ENCODE assay signal across 39 cellular contexts in the genomic region with DNA sequence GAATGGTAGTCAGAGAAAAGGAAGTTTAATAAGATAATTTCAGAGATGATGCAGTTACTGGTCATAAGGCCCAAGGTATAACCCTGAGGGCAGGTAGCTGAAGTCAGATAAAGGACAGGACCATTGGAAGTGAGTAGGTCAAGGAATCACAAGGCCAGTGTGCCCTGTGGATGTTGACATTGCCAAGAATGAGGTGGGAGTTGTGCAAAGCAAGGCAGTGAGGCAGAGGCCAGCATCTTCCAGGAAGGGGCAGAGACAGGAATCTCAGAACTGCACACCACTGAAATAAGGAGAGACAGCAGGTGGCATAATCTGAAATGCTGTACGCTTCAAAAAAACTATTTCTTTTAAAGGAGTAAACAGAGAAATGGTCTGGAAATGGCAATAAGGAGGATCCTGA.
"Had no signal": no experiment of that assay in that cellular context is flagged by ENCODE, and none has a peak within 500 bp of the region (broad histone marks: within the 10 kb centered on the region; RNA-seq: fewer than 3 reads in every experiment).

No MANE protein-coding gene starts in this region.

- H3K27ac Mint-ChIP-seq: activated B cell treated with CpG ODN at 0.5 μM for 24 hours; activated CD4-positive, alpha-beta memory T cell treated with anti-CD3 and anti-CD28 coated beads for 36 hours; activated CD4-positive, alpha-beta T cell treated with anti-CD3 and anti-CD28 coated beads, Interleukin-2, amount 10 ng/mL, durations not matched to agents 24 days and 14 days; activated CD8-positive, alpha-beta T cell treated with anti-CD3 and anti-CD28 coated beads for 36 hours; activated naive CD4-positive, alpha-beta T cell treated with anti-CD3 and anti-CD28 coated beads for 36 hours; activated naive CD4-positive, alpha-beta T cell treated with anti-CD3 and anti-CD28 coated beads, Interleukin-2, amount 50 U/mL, for 72 hours; activated naive CD8-positive, alpha-beta T cell treated with anti-CD3 and anti-CD28 coated beads for 36 hours; activated T-cell treated with anti-CD3 and anti-CD28 coated beads, Interleukin-2, amount 50 U/mL, for 72 hours; activated T-helper 1 cell treated with anti-CD3 and anti-CD28 coated beads, Interleukin-12 subunit alpha, Interleukin-12 subunit beta, Interleukin-2, Interleukin-4 antibody, amounts not matched to agents 30 ng/mL and 10 ng/mL and 1 ng/mL, durations not matched to agents 14 hours and 24 hours and 36 hours; activated T-helper 17 cell treated with anti-CD3 and anti-CD28 coated beads, Interleukin-2, amount 50 U/mL, for 72 hours; T-helper 1 cell treated with Interleukin-12 subunit alpha and Interleukin-12 subunit beta and Interleukin-4 antibody, amounts not matched to agents 30 μg/mL and 1 μg/mL, for 36 hours; T-helper 2 cell treated with Interferon-gamma antibody and Interleukin-4, amounts not matched to agents 5 μg/mL and 100 μg/mL, for 36 hours had no signal

- H3K4me1 ChIP-seq: adrenal gland, body of pancreas, breast epithelium had no signal

- H3K27ac ChIP-seq: adrenal gland, body of pancreas, brain microvascular endothelial cell, breast epithelium, VCaP had no signal

- H3K9me3 Mint-ChIP-seq: activated B cell treated with CpG ODN at 0.5 μM for 24 hours; activated CD4-positive, alpha-beta memory T cell treated with anti-CD3 and anti-CD28 coated beads for 36 hours; activated CD4-positive, alpha-beta T cell treated with anti-CD3 and anti-CD28 coated beads, Interleukin-2, amount 10 ng/mL, durations not matched to agents 24 days and 14 days; activated CD8-positive, alpha-beta T cell treated with anti-CD3 and anti-CD28 coated beads for 36 hours; activated naive CD4-positive, alpha-beta T cell treated with anti-CD3 and anti-CD28 coated beads for 36 hours; activated naive CD4-positive, alpha-beta T cell treated with anti-CD3 and anti-CD28 coated beads, Interleukin-2, amount 50 U/mL, for 72 hours; activated naive CD8-positive, alpha-beta T cell treated with anti-CD3 and anti-CD28 coated beads for 36 hours; activated T-cell treated with anti-CD3 and anti-CD28 coated beads, Interleukin-2, amount 50 U/mL, for 4 hours; activated T-cell treated with anti-CD3 and anti-CD28 coated beads, Interleukin-2, amount 50 U/mL, for 72 hours; activated T-helper 1 cell treated with anti-CD3 and anti-CD28 coated beads, Interleukin-12 subunit alpha, Interleukin-12 subunit beta, Interleukin-2, Interleukin-4 antibody, amounts not matched to agents 30 ng/mL and 10 ng/mL and 1 ng/mL, durations not matched to agents 14 hours and 24 hours and 36 hours; activated T-helper 17 cell treated with anti-CD3 and anti-CD28 coated beads, Interleukin-2, amount 50 U/mL, for 72 hours; central memory CD8-positive, alpha-beta T cell; T-helper 1 cell treated with Interleukin-12 subunit alpha and Interleukin-12 subunit beta and Interleukin-4 antibody, amounts not matched to agents 30 μg/mL and 1 μg/mL, for 36 hours; T-helper 2 cell treated with Interferon-gamma antibody and Interleukin-4, amounts not matched to agents 5 μg/mL and 100 μg/mL, for 36 hours had no signal

- H3K36me3 Mint-ChIP-seq: activated CD4-positive, alpha-beta memory T cell treated with anti-CD3 and anti-CD28 coated beads for 36 hours; activated naive CD4-positive, alpha-beta T cell treated with anti-CD3 and anti-CD28 coated beads, Interleukin-2, amount 50 U/mL, for 72 hours; activated naive CD8-positive, alpha-beta T cell treated with anti-CD3 and anti-CD28 coated beads for 36 hours had no signal

- H3K4me3 Mint-ChIP-seq: activated B cell treated with CpG ODN at 0.5 μM for 24 hours; activated CD4-positive, alpha-beta memory T cell treated with anti-CD3 and anti-CD28 coated beads for 36 hours; activated CD4-positive, alpha-beta T cell treated with anti-CD3 and anti-CD28 coated beads, Interleukin-2, amount 10 ng/mL, durations not matched to agents 24 days and 14 days; activated CD8-positive, alpha-beta T cell treated with anti-CD3 and anti-CD28 coated beads for 36 hours; activated naive CD4-positive, alpha-beta T cell treated with anti-CD3 and anti-CD28 coated beads for 36 hours; activated naive CD8-positive, alpha-beta T cell treated with anti-CD3 and anti-CD28 coated beads for 36 hours; activated T-cell treated with anti-CD3 and anti-CD28 coated beads, Interleukin-2, amount 50 U/mL, for 4 hours; activated T-cell treated with anti-CD3 and anti-CD28 coated beads, Interleukin-2, amount 50 U/mL, for 72 hours; activated T-helper 1 cell treated with anti-CD3 and anti-CD28 coated beads, Interleukin-12 subunit alpha, Interleukin-12 subunit beta, Interleukin-2, Interleukin-4 antibody, amounts not matched to agents 30 ng/mL and 10 ng/mL and 1 ng/mL, durations not matched to agents 14 hours and 24 hours and 36 hours; activated T-helper 17 cell treated with anti-CD3 and anti-CD28 coated beads, Interleukin-2, amount 50 U/mL, for 72 hours; central memory CD8-positive, alpha-beta T cell; T-helper 1 cell treated with Interleukin-12 subunit alpha and Interleukin-12 subunit beta and Interleukin-4 antibody, amounts not matched to agents 30 μg/mL and 1 μg/mL, for 36 hours; T-helper 2 cell treated with Interferon-gamma antibody and Interleukin-4, amounts not matched to agents 5 μg/mL and 100 μg/mL, for 36 hours had no signal

- FAIRE-seq: astrocyte, TTC549 had no signal

- ATAC-seq: activated CD8-positive, alpha-beta T cell treated with anti-CD3 and anti-CD28 coated beads for 36 hours; activated naive CD4-positive, alpha-beta T cell treated with anti-CD3 and anti-CD28 coated beads, Interleukin-2, amount 50 U/mL, for 72 hours; activated T-cell treated with anti-CD3 and anti-CD28 coated beads, Interleukin-2, amount 50 U/mL, for 4 hours; activated T-cell treated with anti-CD3 and anti-CD28 coated beads, Interleukin-2, amount 50 U/mL, for 72 hours; activated T-helper 17 cell treated with anti-CD3 and anti-CD28 coated beads, Interleukin-2, amount 50 U/mL, for 72 hours; body of pancreas had no signal

- H3K4me1 Mint-ChIP-seq: activated T-helper 17 cell treated with anti-CD3 and anti-CD28 coated beads, Interleukin-2, amount 50 U/mL, for 72 hours; central memory CD8-positive, alpha-beta T cell had no signal

- H3K9me3 ChIP-seq: adrenal gland, body of pancreas, breast epithelium had no signal

- DNase-seq: activated B cell treated with CpG ODN at 0.5 μM for 24 hours; activated CD4-positive, alpha-beta memory T cell treated with anti-CD3 and anti-CD28 coated beads for 36 hours; activated CD4-positive, alpha-beta T cell treated with anti-CD3 and anti-CD28 coated beads for 4 hours; activated CD4-positive, alpha-beta T cell treated with anti-CD3 and anti-CD28 coated beads, Interleukin-2, amount 10 ng/mL, durations not matched to agents 24 days and 14 days; activated CD4-positive, alpha-beta T cell treated with anti-CD3 and anti-CD28 coated beads, Interleukin-2, amount 50 U/mL, for 1 hour; activated CD4-positive, alpha-beta T cell treated with anti-CD3 and anti-CD28 coated beads, Interleukin-2, amount 50 U/mL, for 4 hours; activated CD4-positive, CD25-positive, alpha-beta regulatory T cell treated with anti-CD3 and anti-CD28 coated beads, Interleukin-2, amount 50 U/mL, for 72 hours; activated CD8-positive, alpha-beta memory T cell treated with anti-CD3 and anti-CD28 coated beads, Interleukin-2, amount 50 U/mL, for 4 hours; activated CD8-positive, alpha-beta T cell treated with anti-CD3 and anti-CD28 coated beads for 36 hours; activated effector memory CD4-positive, alpha-beta T cell treated with anti-CD3 and anti-CD28 coated beads, Interleukin-2, amount 50 U/mL, for 16 hours; activated gamma-delta T cell treated with Interleukin-2 at 50 U/mL for 16 hours; activated naive CD4-positive, alpha-beta T cell; activated naive CD4-positive, alpha-beta T cell treated with anti-CD3 and anti-CD28 coated beads for 36 hours; activated naive CD4-positive, alpha-beta T cell treated with anti-CD3 and anti-CD28 coated beads, Interleukin-2, amount 50 U/mL, for 16 hours; activated naive CD8-positive, alpha-beta T cell treated with anti-CD3 and anti-CD28 coated beads for 36 hours; activated T-cell treated with anti-CD3 and anti-CD28 coated beads for 4 hours; activated T-cell treated with anti-CD3 and anti-CD28 coated beads, Interleukin-2, amount 50 U/mL, for 1 hour; activated T-cell treated with anti-CD3 and anti-CD28 coated beads, Interleukin-2, amount 50 U/mL, for 4 hours; activated T-cell treated with anti-CD3 and anti-CD28 coated beads, Interleukin-2, amount 50 U/mL, for 72 hours; adrenal gland; amniotic stem cell; aorta; body of pancreas; brain microvascular endothelial cell; caudate nucleus; cerebellar nuclear complex; T-helper 1 cell; T-helper 2 cell; T-helper 9 cell had no signal

- H3K27me3 ChIP-seq: adrenal gland, body of pancreas, brain microvascular endothelial cell, breast epithelium had no signal

- H3K4me3 ChIP-seq: adrenal gland, body of pancreas, breast epithelium had no signal

- H3K27me3 Mint-ChIP-seq: activated B cell treated with CpG ODN at 0.5 μM for 24 hours; activated CD4-positive, alpha-beta memory T cell treated with anti-CD3 and anti-CD28 coated beads for 36 hours; activated CD8-positive, alpha-beta T cell treated with anti-CD3 and anti-CD28 coated beads for 36 hours; activated naive CD8-positive, alpha-beta T cell treated with anti-CD3 and anti-CD28 coated beads for 36 hours; activated T-helper 17 cell treated with anti-CD3 and anti-CD28 coated beads, Interleukin-2, amount 50 U/mL, for 72 hours; central memory CD8-positive, alpha-beta T cell had no signal

- H3K36me3 ChIP-seq: adrenal gland, brain microvascular endothelial cell, breast epithelium had no signal
